23 cellular contexts compared by ENCODE assay signal in genomic region chr19:12638611-12639182, GRCh38. TPM values are rescaled to one million over a fixed set of nuclear protein-coding genes. Genes with fewer than 3 reads are reported as not detected.
DNase-seq lines count a peak whose midpoint lies in the region; ATAC-seq, FAIRE-seq and TF ChIP-seq lines count a peak whose summit lies in the region.
"Had no signal": no experiment of that assay in that cellular context is flagged by ENCODE, and none has a peak within 500 bp of the region (broad histone marks: within the 10 kb centered on the region; RNA-seq: fewer than 3 reads in every experiment).

No MANE protein-coding gene starts in this region.

- in situ Hi-C loops in K562 (cut with MboI), result no loop called here

- TF ChIP-seq CTCF in heart left ventricle (IDR thresholded peaks at IDR 0.05) (no peak), K562 (IDR thresholded peaks at IDR 0.05 in 2 of 3, conservative IDR thresholded peaks at IDR 0.05 in 1 of 3; ENCODE audit: insufficient read depth in 2 of 3, low read depth in 1 of 3, low read length in 3 of 3) (no peak), osteoblast (IDR thresholded peaks at IDR 0.05; ENCODE audit: extremely low read depth, low read depth, low read length) (no peak), coronary artery (IDR thresholded peaks at IDR 0.05) (no peak)

- peaks cover 0 to 12% (median 7%) of the 10 kb centered on the region in 12 donors for H3K4me1 ChIP-seq in heart left ventricle
- H3K4me1 ChIP-seq in K562 (replicated peaks in 1 of 2; ENCODE audit: control insufficient read depth in 2 of 2, insufficient read depth in 2 of 2, low read length in 2 of 2), result peaks cover 2 to 13% of the 10 kb centered on the region in 2 experiments; a peak in 2 of 5 replicates
- no peaks in the 10 kb centered on the region for H3K4me1 ChIP-seq in osteoblast (ENCODE audit: insufficient read depth, low read length)
- H3K4me1 ChIP-seq: A549, BE2C, HAP-1 had no signal

- ATAC-seq in left ventricle myocardium superior (no peak), heart left ventricle (no peak), K562 (no peak), HG03175 (IDR thresholded peaks at IDR 0.05; ENCODE audit: unreplicated experiment) (no peak)
- ATAC-seq: A549 had no signal

- no TSS peak for BruUV-seq in K562 (replicated peaks; lab: Mats Ljungman, UMichigan)

- TF ChIP-seq POLR2A in heart left ventricle (IDR thresholded peaks at IDR 0.05) (no peak), K562 (conservative IDR thresholded peaks at IDR 0.05) (no peak)

- H3K36me3 ChIP-seq in heart left ventricle (peaks cover 0 to 2% (median 0%) of the 10 kb centered on the region in 9 donors), K562 (ENCODE audit: control insufficient read depth, insufficient read depth, low read length) (no peaks in the 10 kb centered on the region), osteoblast (ENCODE audit: insufficient read depth, low read length) (no peaks in the 10 kb centered on the region)
- H3K36me3 ChIP-seq: BE2C, HAP-1 had no signal

- POLR2A ChIA-PET in K562 (lab: Yijun Ruan, JAX), result no interaction called here

- H3K79me2 ChIP-seq in K562 (ENCODE audit: control insufficient read depth, insufficient read depth, low read length) (no peaks in the 10 kb centered on the region), osteoblast (ENCODE audit: insufficient read depth, low read length) (no peaks in the 10 kb centered on the region)

- no peaks in the 10 kb centered on the region for H3K27me3 ChIP-seq in heart left ventricle
- H3K27me3 ChIP-seq in K562 (ENCODE audit: control insufficient read depth in 2 of 2, insufficient read depth in 2 of 2, low read length in 2 of 2), result no peaks in the 10 kb centered on the region
- no peaks in the 10 kb centered on the region for H3K27me3 ChIP-seq in osteoblast (ENCODE audit: insufficient read depth, low read length)
- H3K27me3 ChIP-seq: BE2C; BLaER1 treated with 17β-estradiol and CSF1 and Interleukin-3, amounts not matched to agents 10 nM and 100 nM had no signal

- WGBS in heart left ventricle, 4 donors, result 94 to 96% (median 95%) methylated on average over 22 of the region's 22 CpGs
- 75% methylated on average over 18 of the region's 22 CpGs for WGBS in K562 (ENCODE audit: insufficient coverage, low coverage, missing lambda C conversion rate)

- DNase-seq in left ventricle myocardium superior (peak; percentile 14), heart left ventricle (no peak), K562 (ENCODE audit: extremely low read depth in 1 of 4, low spot score in 3 of 4) (no peak), osteoblast (ENCODE audit: insufficient read length, low spot score, missing footprints) (peak; percentile 23), coronary artery (ENCODE audit: low spot score) (no peak)
- DNase-seq in stimulated activated naive CD4-positive, alpha-beta T cell (lab: John Stamatoyannopoulos, UW), result no peak
- DNase-seq: 8988T; ACHN; AML-193; BE2C; CD4-positive, alpha-beta T cell; CD8-positive, alpha-beta memory T cell; DMS53; DMS79 treated with DMSO at 0.1 percent for 48 hours; GF-D8; GOT3; HFFc6 had no signal

- H3K4me2 ChIP-seq in K562 (ENCODE audit: insufficient read depth, low read length), result no peak overlapping the region
- H3K4me2 ChIP-seq in osteoblast (ENCODE audit: insufficient read depth, low read length), result no peak overlapping the region
- H3K4me2 ChIP-seq: A549 had no signal

- H3K9me3 ChIP-seq in heart left ventricle (no peaks in the 10 kb centered on the region), K562 (replicated peaks; ENCODE audit: control insufficient read depth, insufficient read depth, low read depth, low read length) (0 out of 2 replicates have a peak, but pooled peaks cover 6% of the 10 kb centered on the region), osteoblast (ENCODE audit: low read depth, low read length) (no peaks in the 10 kb centered on the region)
- H3K9me3 ChIP-seq: BE2C; BLaER1 treated with 17β-estradiol and CSF1 and Interleukin-3, amounts not matched to agents 10 nM and 100 nM; HAP-1 had no signal

- H3K27ac ChIP-seq in heart left ventricle, result no peak overlapping the region
- no peak overlapping the region for H3K27ac ChIP-seq in K562 (ENCODE audit: extremely low read depth, low read depth, low read length)
- no peak overlapping the region for H3K27ac ChIP-seq in osteoblast (ENCODE audit: low read depth, low read length)
- no peak overlapping the region for H3K27ac ChIP-seq in coronary artery
- H3K27ac ChIP-seq: A549 had no signal

- intact Hi-C loops in left ventricle myocardium superior (cut with micrococcal nuclease) (no loop called here), heart left ventricle (cut with DNase I) (no loop called here), K562 (cut with micrococcal nuclease) (no loop called here)

- CTCF ChIA-PET in K562 (lab: Yijun Ruan, JAX; ENCODE audit: low intra/inter-chr PET ratio), result no interaction called here

- FAIRE-seq in K562 (lab: Jason Lieb, UNC), result no peak
- FAIRE-seq: A549, GM12892, H54 had no signal

- no peak overlapping the region for H3K9ac ChIP-seq in K562 (ENCODE audit: insufficient read depth in 1 of 2, low read depth in 2 of 2, low read length in 2 of 2)

- H4K20me1 ChIP-seq in K562 (replicated peaks; ENCODE audit: control insufficient read depth, insufficient read depth, low read length), result no peaks in the 10 kb centered on the region
- no peaks in the 10 kb centered on the region for H4K20me1 ChIP-seq in osteoblast (ENCODE audit: insufficient read depth, low read length)

- H3K4me3 ChIP-seq in heart left ventricle (no peak overlapping the region), K562 (no peak overlapping the region), osteoblast (ENCODE audit: insufficient read depth, low read length) (no peak overlapping the region), coronary artery (no peak overlapping the region)
- H3K4me3 ChIP-seq: A549; BLaER1 treated with 17β-estradiol and CSF1 and Interleukin-3, amounts not matched to agents 10 nM and 100 nM; HAP-1 had no signal

- H3K9me1 ChIP-seq in K562 (ENCODE audit: control insufficient read depth, insufficient read depth, low read length), result no peaks in the 10 kb centered on the region

- H2AFZ ChIP-seq in K562 (ENCODE audit: low read depth, low read length) (no peak overlapping the region), osteoblast (ENCODE audit: low read length) (no peak overlapping the region)

- no peak for TF ChIP-seq EP300 in K562 (IDR thresholded peaks at IDR 0.05; ENCODE audit: low read length)

- no peak for TF ChIP-seq RAD21 in K562 (CRISPR knock-in tag; conservative IDR thresholded peaks at IDR 0.05 in 1 of 2, IDR thresholded peaks at IDR 0.05 in 1 of 2)

RNA-seq across cellular contexts. Expression of gene MAN2B1, which starts 27.8 kb away (rescaled TPM):
- total RNA-seq in left ventricle myocardium superior (32.5 TPM), heart left ventricle (100 to 1,000 TPM in 1 of 9 donors, 10 to 100 TPM in 8; 16.0 to 135 (median 30.7) TPM), K562 (2014; rRNA removed) (19.3 and 21.6 TPM in 2 replicates), K562 (2014; rRNA removed; fragmentation: Illumina TruSeq; extraction: Trizol) (5.3 and 6.6 TPM in 2 replicates), K562 (2015; rRNA removed; fragmentation: Illumina TruSeq; extraction: Trizol) (10.1 and 11.6 TPM in 2 replicates), K562 (2021) (33.8 and 34.0 TPM in 2 replicates), osteoblast (35.8 and 43.0 TPM in 2 replicates)
- polyA plus RNA-seq in heart left ventricle (10 to 100 TPM; 18.6 to 23.0 TPM), K562 (2011; rRNA removed) (8.1 and 12.5 TPM in 2 replicates), K562 (2014; fragmentation: Illumina TruSeq; extraction: Trizol) (11.4 and 18.0 TPM in 2 replicates), K562 (2014; fragmentation: Nextera tagmentation; extraction: Ambion mirVana) (under 1 TPM; 0.59 to 0.63 TPM), K562 (2014; rRNA removed) (14.2 and 14.7 TPM in 2 replicates)
- total RNA-seq in K562 (2011; cell fraction: chromatin; rRNA removed; ENCODE audit: low replicate concordance), result 35.1 and 100 TPM in 2 replicates
- total RNA-seq in K562 (2011; cell fraction: nucleolus; rRNA removed), result 56.7 and 73.5 TPM in 2 replicates
- 48.1 and 50.2 TPM in 2 replicates for total RNA-seq in K562 (2011; cell fraction: nucleoplasm; rRNA removed)
- polyA plus RNA-seq in K562 (2011; cell fraction: cytosol; rRNA removed), result 14.8 and 16.0 TPM in 2 replicates
- 28.1 and 46.7 TPM in 2 replicates for polyA plus RNA-seq in K562 (2011; cell fraction: nucleus; rRNA removed)
- 27.2 and 62.0 TPM in 2 replicates for polyA plus RNA-seq in K562 (2012)
- polyA minus RNA-seq in K562 (2011; rRNA and poly(A)+ RNA removed), result 5.9 and 7.1 TPM in 2 replicates
- polyA minus RNA-seq in K562 (2011; cell fraction: cytosol; rRNA and poly(A)+ RNA removed), result 16.4 and 27.7 TPM in 2 replicates
- 15.1 and 18.4 TPM in 2 replicates for polyA minus RNA-seq in K562 (2011; cell fraction: nucleus; rRNA and poly(A)+ RNA removed)

RNA-seq across cellular contexts. Expression of gene WDR83, which starts 27.9 kb away (rescaled TPM):
- total RNA-seq in left ventricle myocardium superior, result 8.7 TPM
- total RNA-seq in heart left ventricle, result 1 to 10 TPM; 6.0 to 9.2 (median 7.8) TPM
- 10 to 100 TPM; 12.3 to 13.0 TPM for polyA plus RNA-seq in heart left ventricle
- total RNA-seq in K562 (2011; cell fraction: chromatin; rRNA removed; ENCODE audit: low replicate concordance), result 11.3 and 29.1 TPM in 2 replicates
- total RNA-seq in K562 (2011; cell fraction: nucleolus; rRNA removed), result 26.8 and 27.0 TPM in 2 replicates
- total RNA-seq in K562 (2011; cell fraction: nucleoplasm; rRNA removed), result 13.4 and 19.2 TPM in 2 replicates
- total RNA-seq in K562 (2014; rRNA removed), result 19.7 and 21.3 TPM in 2 replicates
- 3.1 and 4.0 TPM in 2 replicates for total RNA-seq in K562 (2014; rRNA removed; fragmentation: Illumina TruSeq; extraction: Trizol)
- 9.3 and 9.5 TPM in 2 replicates for total RNA-seq in K562 (2015; rRNA removed; fragmentation: Illumina TruSeq; extraction: Trizol)
- 16.7 and 17.7 TPM in 2 replicates for total RNA-seq in K562 (2021)
- polyA plus RNA-seq in K562 (2011; rRNA removed), result 4.2 and 4.7 TPM in 2 replicates
- polyA plus RNA-seq in K562 (2011; cell fraction: cytosol; rRNA removed), result 7.6 and 13.2 TPM in 2 replicates
- polyA plus RNA-seq in K562 (2011; cell fraction: nucleus; rRNA removed), result 9.2 and 15.7 TPM in 2 replicates
- 11.6 and 12.0 TPM in 2 replicates for polyA plus RNA-seq in K562 (2012)
- 3.9 and 9.8 TPM in 2 replicates for polyA plus RNA-seq in K562 (2014; fragmentation: Illumina TruSeq; extraction: Trizol)
- polyA plus RNA-seq in K562 (2014; fragmentation: Nextera tagmentation; extraction: Ambion mirVana), result 1 to 10 TPM in 1 of 2 experiments, under 1 TPM in 1; 0.52 to 2.9 TPM
- polyA plus RNA-seq in K562 (2014; rRNA removed), result 13.9 and 17.5 TPM in 2 replicates
- 3.3 and 3.6 TPM in 2 replicates for polyA minus RNA-seq in K562 (2011; rRNA and poly(A)+ RNA removed)
- 3.4 and 9.1 TPM in 2 replicates for polyA minus RNA-seq in K562 (2011; cell fraction: cytosol; rRNA and poly(A)+ RNA removed)
- 9.2 and 11.2 TPM in 2 replicates for polyA minus RNA-seq in K562 (2011; cell fraction: nucleus; rRNA and poly(A)+ RNA removed)
- total RNA-seq in osteoblast, result 5.0 and 8.0 TPM in 2 replicates

RNA-seq across cellular contexts. Expression of gene ZNF791, which starts 28.0 kb away (rescaled TPM):
- total RNA-seq in left ventricle myocardium superior (15.5 TPM), heart left ventricle (10 to 100 TPM in 8 of 9 donors, 1 to 10 TPM in 1; 9.4 to 22.6 (median 14.3) TPM), K562 (2014; rRNA removed) (8.9 and 9.6 TPM in 2 replicates), K562 (2014; rRNA removed; fragmentation: Illumina TruSeq; extraction: Trizol) (17.4 TPM in 2 replicates), K562 (2015; rRNA removed; fragmentation: Illumina TruSeq; extraction: Trizol) (11.7 and 14.4 TPM in 2 replicates), K562 (2021) (12.0 and 13.2 TPM in 2 replicates), osteoblast (16.5 and 16.6 TPM in 2 replicates)
- polyA plus RNA-seq in heart left ventricle (1 to 10 TPM; 6.1 to 6.9 TPM), K562 (2011; rRNA removed) (15.8 and 16.9 TPM in 2 replicates), K562 (2014; fragmentation: Illumina TruSeq; extraction: Trizol) (18.9 and 22.7 TPM in 2 replicates), K562 (2014; fragmentation: Nextera tagmentation; extraction: Ambion mirVana) (10 to 100 TPM in 1 of 2 experiments, 1 to 10 TPM in 1; 7.8 to 13.1 TPM), K562 (2014; rRNA removed) (8.2 and 11.9 TPM in 2 replicates)
- total RNA-seq in K562 (2011; cell fraction: chromatin; rRNA removed; ENCODE audit: low replicate concordance), result 35.0 and 62.7 TPM in 2 replicates
- total RNA-seq in K562 (2011; cell fraction: nucleolus; rRNA removed), result 22.1 and 27.2 TPM in 2 replicates
- total RNA-seq in K562 (2011; cell fraction: nucleoplasm; rRNA removed), result 28.1 and 38.2 TPM in 2 replicates
- 8.4 and 13.9 TPM in 2 replicates for polyA plus RNA-seq in K562 (2011; cell fraction: cytosol; rRNA removed)
- polyA plus RNA-seq in K562 (2011; cell fraction: nucleus; rRNA removed), result 8.4 and 10.8 TPM in 2 replicates
- polyA plus RNA-seq in K562 (2012), result 12.4 and 13.7 TPM in 2 replicates
- polyA minus RNA-seq in K562 (2011; rRNA and poly(A)+ RNA removed), result 18.1 and 24.3 TPM in 2 replicates
- polyA minus RNA-seq in K562 (2011; cell fraction: cytosol; rRNA and poly(A)+ RNA removed), result 14.1 and 22.8 TPM in 2 replicates
- polyA minus RNA-seq in K562 (2011; cell fraction: nucleus; rRNA and poly(A)+ RNA removed), result 5.5 and 12.9 TPM in 2 replicates

RNA-seq across cellular contexts. Expression of gene ZNF490, which starts 28.1 kb away (rescaled TPM):
- 5.1 TPM for total RNA-seq in left ventricle myocardium superior
- total RNA-seq in heart left ventricle, result 1 to 10 TPM; 3.7 to 8.9 (median 5.3) TPM
- 1 to 10 TPM in 1 of 2 donors, under 1 TPM in 1; 0.91 to 1.1 TPM for polyA plus RNA-seq in heart left ventricle
- total RNA-seq in K562 (2011; cell fraction: chromatin; rRNA removed; ENCODE audit: low replicate concordance), result 18.1 and 24.6 TPM in 2 replicates
- 16.8 and 18.8 TPM in 2 replicates for total RNA-seq in K562 (2011; cell fraction: nucleolus; rRNA removed)
- 15.3 and 17.7 TPM in 2 replicates for total RNA-seq in K562 (2011; cell fraction: nucleoplasm; rRNA removed)
- total RNA-seq in K562 (2014; rRNA removed), result 4.5 and 6.2 TPM in 2 replicates
- 8.0 and 8.3 TPM in 2 replicates for total RNA-seq in K562 (2014; rRNA removed; fragmentation: Illumina TruSeq; extraction: Trizol)
- 5.1 and 6.2 TPM in 2 replicates for total RNA-seq in K562 (2015; rRNA removed; fragmentation: Illumina TruSeq; extraction: Trizol)
- total RNA-seq in K562 (2021), result 6.7 and 7.1 TPM in 2 replicates
- polyA plus RNA-seq in K562 (2011; rRNA removed), result 3.2 and 4.4 TPM in 2 replicates
- 1.4 and 2.6 TPM in 2 replicates for polyA plus RNA-seq in K562 (2011; cell fraction: cytosol; rRNA removed)
- polyA plus RNA-seq in K562 (2011; cell fraction: nucleus; rRNA removed), result 2.0 and 3.0 TPM in 2 replicates
- 1.1 and 2.4 TPM in 2 replicates for polyA plus RNA-seq in K562 (2012)
- polyA plus RNA-seq in K562 (2014; fragmentation: Illumina TruSeq; extraction: Trizol), result 2.4 TPM in 2 replicates
- polyA plus RNA-seq in K562 (2014; fragmentation: Nextera tagmentation; extraction: Ambion mirVana), result 1 to 10 TPM in 1 of 2 experiments, under 1 TPM in 1; 0.90 to 1.5 TPM
- polyA plus RNA-seq in K562 (2014; rRNA removed), result 1.9 and 2.2 TPM in 2 replicates
- polyA minus RNA-seq in K562 (2011; rRNA and poly(A)+ RNA removed), result 19.0 and 20.4 TPM in 2 replicates
- polyA minus RNA-seq in K562 (2011; cell fraction: cytosol; rRNA and poly(A)+ RNA removed), result 6.7 and 7.1 TPM in 2 replicates
- 7.1 and 8.6 TPM in 2 replicates for polyA minus RNA-seq in K562 (2011; cell fraction: nucleus; rRNA and poly(A)+ RNA removed)
- 8.7 and 10.6 TPM in 2 replicates for total RNA-seq in osteoblast

RNA-seq across cellular contexts. Expression of gene DHPS, which starts 43.0 kb away (rescaled TPM):
- total RNA-seq in left ventricle myocardium superior (60.2 TPM), heart left ventricle (100 to 1,000 TPM in 1 of 9 donors, 10 to 100 TPM in 8; 47.6 to 121 (median 54.6) TPM), K562 (2014; rRNA removed) (90.2 and 99.2 TPM in 2 replicates), K562 (2014; rRNA removed; fragmentation: Illumina TruSeq; extraction: Trizol) (55.7 and 56.5 TPM in 2 replicates), K562 (2015; rRNA removed; fragmentation: Illumina TruSeq; extraction: Trizol) (61.0 and 62.6 TPM in 2 replicates), K562 (2021) (94.8 and 98.8 TPM in 2 replicates), osteoblast (50.4 and 52.5 TPM in 2 replicates)
- polyA plus RNA-seq in heart left ventricle (10 to 100 TPM; 57.2 to 57.6 TPM), K562 (2011; rRNA removed) (81.0 and 120 TPM in 2 replicates), K562 (2014; fragmentation: Illumina TruSeq; extraction: Trizol) (79.9 and 80.2 TPM in 2 replicates), K562 (2014; fragmentation: Nextera tagmentation; extraction: Ambion mirVana) (10 to 100 TPM; 47.1 to 54.1 TPM), K562 (2014; rRNA removed) (102 and 110 TPM in 2 replicates)
- 194 and 333 TPM in 2 replicates for total RNA-seq in K562 (2011; cell fraction: chromatin; rRNA removed; ENCODE audit: low replicate concordance)
- total RNA-seq in K562 (2011; cell fraction: nucleolus; rRNA removed), result 225 and 240 TPM in 2 replicates
- total RNA-seq in K562 (2011; cell fraction: nucleoplasm; rRNA removed), result 169 and 186 TPM in 2 replicates
- polyA plus RNA-seq in K562 (2011; cell fraction: cytosol; rRNA removed), result 115 and 125 TPM in 2 replicates
- 302 and 412 TPM in 2 replicates for polyA plus RNA-seq in K562 (2011; cell fraction: nucleus; rRNA removed)
- 88.5 and 115 TPM in 2 replicates for polyA plus RNA-seq in K562 (2012)
- 69.4 and 78.7 TPM in 2 replicates for polyA minus RNA-seq in K562 (2011; rRNA and poly(A)+ RNA removed)
- 37.6 and 59.2 TPM in 2 replicates for polyA minus RNA-seq in K562 (2011; cell fraction: cytosol; rRNA and poly(A)+ RNA removed)
- polyA minus RNA-seq in K562 (2011; cell fraction: nucleus; rRNA and poly(A)+ RNA removed), result 49.7 and 82.8 TPM in 2 replicates

Comparison
In these comparisons a context has a peak if more than half of its experiments do, and no peak if none do; other contexts are left out.
1. DNase-seq: peak in left ventricle myocardium superior (single experiment) and osteoblast (single experiment); none in heart left ventricle (0 of 5), K562 (0 of 4), coronary artery (single experiment) and stimulated activated naive CD4-positive, alpha-beta T cell (0 of 6).